In genomic region chr6:157023958-157024357, GRCh38 we compare ENCODE assay signal across 18 cellular contexts.
DNase-seq lines count a peak whose midpoint lies in the region; ATAC-seq, FAIRE-seq and TF ChIP-seq lines count a peak whose summit lies in the region.
"Had no signal": no experiment of that assay in that cellular context is flagged by ENCODE, and none has a peak within 500 bp of the region (broad histone marks: within the 10 kb centered on the region; RNA-seq: fewer than 3 reads in every experiment).

No MANE protein-coding gene starts in this region.

- H3K9me2 ChIP-seq in neural cell (ENCODE audit: insufficient read depth, low read length), result no peaks in the 10 kb centered on the region

- H4K20me1 ChIP-seq in HepG2 (ENCODE audit: insufficient read depth, low read length) (no peaks in the 10 kb centered on the region; the same call in 1 of the 2 replicates), neural cell (ENCODE audit: insufficient read depth) (no peaks in the 10 kb centered on the region)

- BruUV-seq in HepG2 (replicated peaks; lab: Mats Ljungman, UMichigan), result no TSS peak

- H3K79me2 ChIP-seq in HepG2 (ENCODE audit: insufficient read depth, low read length) (peaks cover 47% of the 10 kb centered on the region), neural cell (replicated peaks; ENCODE audit: insufficient read depth, low read length) (peaks cover 37% of the 10 kb centered on the region), trophoblast cell (ENCODE audit: control insufficient read depth, insufficient read depth, low read length, poor library complexity) (peaks cover 8% of the 10 kb centered on the region)

- H3K4me1 ChIP-seq in HepG2 (ENCODE audit: insufficient read depth, low read length) (peaks cover 19% of the 10 kb centered on the region), right lobe of liver (peaks cover 0 to 18% (median 3%) of the 10 kb centered on the region in 4 donors), trophoblast cell (ENCODE audit: control insufficient read depth in 1 of 2, insufficient read depth in 2 of 2, low read length in 2 of 2) (peaks cover 5 to 7% of the 10 kb centered on the region in 2 experiments)

- H3K27ac ChIP-seq in HepG2 (ENCODE audit: extremely low read length, insufficient read depth, low read length), result no peak overlapping the region
- H3K27ac ChIP-seq in right lobe of liver, result no peak overlapping the region
- peak overlapping the region in 35 of 59 donors; percentile 1 to 100 (median 89) for H3K27ac ChIP-seq in dorsolateral prefrontal cortex
- no peak overlapping the region for H3K27ac ChIP-seq in neural cell (ENCODE audit: low read length)
- no peak overlapping the region for H3K27ac ChIP-seq in trophoblast cell (ENCODE audit: low read depth, low read length)
- H3K27ac ChIP-seq: PC-9 had no signal

- TF ChIP-seq CTCF in HepG2 (CRISPR knock-in tag; IDR thresholded peaks at IDR 0.05), result no peak
- no peak for TF ChIP-seq CTCF in right lobe of liver (IDR thresholded peaks at IDR 0.05)
- peak in 1 of 56 donors; percentile 20 for TF ChIP-seq CTCF in dorsolateral prefrontal cortex (IDR thresholded peaks at IDR 0.05 in 54 of 56, conservative IDR thresholded peaks at IDR 0.05 in 2 of 56; ENCODE audit: low read depth in 1 of 56, partially characterized antibody in 56 of 56)
- no peak for TF ChIP-seq CTCF in neural cell (IDR thresholded peaks at IDR 0.05; ENCODE audit: poor library complexity, severe bottlenecking)

- intact Hi-C loops in HepG2 (cut with micrococcal nuclease; ENCODE audit: unreplicated experiment) (loop anchor here (5.0 kb wide), 2 partner anchors 72 to 92 kb away; no protein-coding TSS in a partner anchor), right lobe of liver (cut with DNase I) (no loop called here), dorsolateral prefrontal cortex (cut with DNase I) (loop anchor here (5.0 to 10.0 kb wide), 3 partner anchors 147 to 459 kb away; no protein-coding TSS in a partner anchor)

- H4K8ac ChIP-seq in trophoblast cell (ENCODE audit: low read depth, low read length), result no peak overlapping the region

- no peak overlapping the region for H2BK5ac ChIP-seq in trophoblast cell (ENCODE audit: low read depth, low read length, poor library complexity)

- H4K91ac ChIP-seq in trophoblast cell (ENCODE audit: low read depth, low read length), result no peak overlapping the region

- POLR2A ChIA-PET in HepG2 (lab: Yijun Ruan, JAX), result no interaction called here

- 0 out of 2 replicates have a peak, but pooled peaks cover 5% of the 10 kb centered on the region for H3K9me3 ChIP-seq in HepG2 (ENCODE audit: low read length)
- H3K9me3 ChIP-seq in right lobe of liver, result no peaks in the 10 kb centered on the region
- H3K9me3 ChIP-seq in neural cell (ENCODE audit: low read length), result no peaks in the 10 kb centered on the region
- H3K9me3 ChIP-seq in trophoblast cell (ENCODE audit: insufficient read depth, low read depth, low read length), result no peaks in the 10 kb centered on the region

- peaks cover 11% of the 10 kb centered on the region for H3K79me1 ChIP-seq in trophoblast cell (ENCODE audit: low read length)

- H3K4me3 ChIP-seq in HepG2 (replicated peaks in 1 of 3; ENCODE audit: insufficient read depth in 1 of 3, low read depth in 2 of 3, low read length in 3 of 3), result no peak overlapping the region
- no peak overlapping the region for H3K4me3 ChIP-seq in right lobe of liver
- no peak overlapping the region for H3K4me3 ChIP-seq in dorsolateral prefrontal cortex
- H3K4me3 ChIP-seq in neural cell (ENCODE audit: low read length), result no peak overlapping the region
- H3K4me3 ChIP-seq in trophoblast cell (ENCODE audit: low read depth, low read length), result no peak overlapping the region
- H3K4me3 ChIP-seq: PC-9 had no signal

- no peak overlapping the region for H2AK5ac ChIP-seq in trophoblast cell (ENCODE audit: low read length)

- H2BK12ac ChIP-seq in trophoblast cell (ENCODE audit: low read length), result no peak overlapping the region

- no peak for TF ChIP-seq RAD21 in HepG2 (CRISPR knock-in tag; IDR thresholded peaks at IDR 0.05)
- TF ChIP-seq RAD21 in neural cell (conservative IDR thresholded peaks at IDR 0.05), result peak; percentile 35

- no peak for FAIRE-seq in HepG2 (lab: Jason Lieb, UNC)

- in situ Hi-C loops in HepG2 (cut with HindIII; ENCODE audit: extremely low pct_ligation_motif_present, low pct_unique_long_range_greater_than_20kb), result no loop called here

- TF ChIP-seq EP300 in HepG2 (IDR thresholded peaks at IDR 0.05; ENCODE audit: low read depth in 2 of 2, low read length in 2 of 2) (no peak), HepG2 (CRISPR knock-in tag; IDR thresholded peaks at IDR 0.05; ENCODE audit: borderline replicate concordance) (no peak), neural cell (conservative IDR thresholded peaks at IDR 0.05; ENCODE audit: poor library complexity, severe bottlenecking) (no peak)

- peaks cover 4% of the 10 kb centered on the region for H3F3A ChIP-seq in neural cell (ENCODE audit: insufficient read depth, low read length, poor library complexity, severe bottlenecking)

- TF ChIP-seq POLR2A in HepG2 (IDR thresholded peaks at IDR 0.05; ENCODE audit: insufficient read depth in 1 of 2, low read depth in 2 of 2, low read length in 2 of 2), result no peak
- no peak for TF ChIP-seq POLR2A in right lobe of liver (IDR thresholded peaks at IDR 0.05)

- H4K12ac ChIP-seq in trophoblast cell (ENCODE audit: low read depth, low read length), result no peak overlapping the region

- no peak overlapping the region for H2AFZ ChIP-seq in HepG2 (ENCODE audit: low read length)
- no peak overlapping the region for H2AFZ ChIP-seq in neural cell (ENCODE audit: low read depth, low read length)
- H2AFZ ChIP-seq in trophoblast cell (ENCODE audit: insufficient read depth, low read length, poor library complexity), result no peak overlapping the region
- H2AFZ ChIP-seq: PC-9 had no signal

- no peak overlapping the region for H3K23ac ChIP-seq in trophoblast cell (ENCODE audit: low read length)

- no peak overlapping the region for H3K4me2 ChIP-seq in HepG2 (ENCODE audit: low read depth, low read length)
- no peak overlapping the region for H3K4me2 ChIP-seq in neural cell (ENCODE audit: low read length)
- no peak overlapping the region for H3K4me2 ChIP-seq in trophoblast cell (ENCODE audit: low read length)
- H3K4me2 ChIP-seq: PC-9 had no signal

- no peak overlapping the region for H2BK120ac ChIP-seq in trophoblast cell (ENCODE audit: insufficient read depth, low read length, poor library complexity)

- H3K9ac ChIP-seq in HepG2 (ENCODE audit: insufficient read depth, low read depth, low read length) (no peak overlapping the region), neural cell (ENCODE audit: low read length) (no peak overlapping the region), trophoblast cell (ENCODE audit: low read length) (no peak overlapping the region)

- ATAC-seq in HepG2 (no peak), right lobe of liver (no peak)
- ATAC-seq: activated CD4-positive, CD25-positive, alpha-beta regulatory T cell treated with anti-CD3 and anti-CD28 coated beads, Interleukin-2, amount 50 U/mL, for 24 hours; naive thymus-derived CD4-positive, alpha-beta T cell; stimulated activated naive CD8-positive, alpha-beta T cell treated with anti-CD3 and anti-CD28 coated beads, Interleukin-15, amount 100 ng/mL, for 72 hours had no signal

- 97% methylated on average over 2 of the region's 2 CpGs for WGBS in HepG2 (ENCODE audit: low lambda C conversion rate)
- 39% methylated on average over 2 of the region's 2 CpGs for WGBS in right lobe of liver (ENCODE audit: insufficient coverage, low coverage, low lambda C conversion rate, missing lambda C conversion rate)
- no CpG with 5 or more reads among the region's 2 CpGs for WGBS in trophoblast cell (ENCODE audit: extremely low coverage, insufficient coverage, insufficient read length)

- H3K18ac ChIP-seq in trophoblast cell (ENCODE audit: low read length), result no peak overlapping the region

- no peaks in the 10 kb centered on the region for H3K36me3 ChIP-seq in HepG2 (replicated peaks in 1 of 2; ENCODE audit: control insufficient read depth in 1 of 2, insufficient read depth in 2 of 2, low read length in 2 of 2)
- no peaks in the 10 kb centered on the region for H3K36me3 ChIP-seq in right lobe of liver
- H3K36me3 ChIP-seq in neural cell (ENCODE audit: insufficient read depth, low read length), result no peaks in the 10 kb centered on the region
- no peaks in the 10 kb centered on the region for H3K36me3 ChIP-seq in trophoblast cell (ENCODE audit: control insufficient read depth in 1 of 2, insufficient read depth in 2 of 2, low read length in 2 of 2)

- no peak overlapping the region for H3K4ac ChIP-seq in trophoblast cell (ENCODE audit: low read depth, low read length)

- DNase-seq in HepG2 (ENCODE audit: low spot score) (no peak), right lobe of liver (no peak), dorsolateral prefrontal cortex (no peak), trophoblast cell (no peak), HuH-7 (ENCODE audit: low spot score) (no peak), activated gamma-delta T cell treated with Interleukin-2 at 50 U/mL for 16 hours (no peak)
- no peak for DNase-seq in activated CD8-positive, alpha-beta memory T cell treated with anti-CD3 and anti-CD28 coated beads, Interleukin-2, amount 50 U/mL, for 48 hours
- DNase-seq: amygdala; Calu3; naive thymus-derived CD4-positive, alpha-beta T cell; NCI-H1092; NCI-H345; PC-9; retina; stimulated activated naive CD8-positive, alpha-beta T cell treated with anti-CD3 and anti-CD28 coated beads, Interleukin-15, amount 100 ng/mL, for 72 hours; SW 1271 had no signal

- H3K27me3 ChIP-seq in HepG2 (ENCODE audit: control insufficient read depth in 1 of 2, insufficient read depth in 2 of 2, low read length in 2 of 2) (no peaks in the 10 kb centered on the region; a peak in 1 of 5 replicates), right lobe of liver (no peaks in the 10 kb centered on the region), dorsolateral prefrontal cortex (no peaks in the 10 kb centered on the region), neural cell (ENCODE audit: insufficient read depth, low read depth, low read length) (no peaks in the 10 kb centered on the region), trophoblast cell (ENCODE audit: insufficient read depth, low read length) (no peaks in the 10 kb centered on the region)

- CTCF ChIA-PET in HepG2 (lab: Yijun Ruan, JAX; ENCODE audit: low intra/inter-chr PET ratio, low total read pairs), result no interaction called here

- no peak overlapping the region for H3K14ac ChIP-seq in trophoblast cell (ENCODE audit: low read length)

TF ChIP-seq in neural cell, 6 proteins besides CTCF, POLR2A, EP300 and RAD21:
- TF ChIP-seq TAF1 (IDR thresholded peaks at IDR 0.05; ENCODE audit: low read depth) (no peak), SMC3 (conservative IDR thresholded peaks at IDR 0.05; ENCODE audit: poor library complexity) (peak; percentile 11)

Comparison
In these comparisons a context has a peak if more than half of its experiments do, and no peak if none do; other contexts are left out.
1. intact Hi-C loops: an anchor here in HepG2 (5.0 kb wide) and dorsolateral prefrontal cortex (5.0 to 10.0 kb wide); none called in right lobe of liver.
2. H3K27ac ChIP-seq: peak in dorsolateral prefrontal cortex (35 of 59); none in HepG2 (single experiment), right lobe of liver (0 of 3), neural cell (single experiment) and trophoblast cell (single experiment).